In the genomic region with DNA sequence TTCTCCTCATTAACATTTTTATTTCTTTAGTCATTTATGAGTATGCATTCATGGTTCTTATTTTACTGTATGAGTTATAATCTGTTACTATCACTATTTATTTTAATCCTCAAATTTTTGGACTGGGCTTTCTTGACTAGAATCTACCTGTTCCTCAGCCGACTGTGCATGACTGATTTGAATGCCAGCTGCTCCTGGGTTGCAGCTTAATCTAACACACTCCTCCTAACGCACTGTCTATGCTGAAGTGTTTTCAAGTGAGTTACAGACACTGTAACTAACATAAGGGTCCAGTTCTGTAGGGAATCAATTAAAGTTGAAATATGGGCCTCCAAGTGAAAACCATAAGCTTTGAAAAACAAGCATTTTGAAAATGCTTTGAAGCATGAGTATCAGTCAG, we compare ENCODE assay signal across 22 cellular contexts.
"Had no signal": no experiment of that assay in that cellular context is flagged by ENCODE, and none has a peak within 500 bp of the region (broad histone marks: within the 10 kb centered on the region; RNA-seq: fewer than 3 reads in every experiment).

No MANE protein-coding gene starts in this region.

- H3K4me3 ChIP-seq: hepatocyte, lung, spleen, tibial artery, upper lobe of left lung, uterus had no signal

- H3K9me3 ChIP-seq: spleen, tibial artery, upper lobe of left lung, uterus had no signal

- DNase-seq: effector CD4-positive, alpha-beta T cell; endodermal cell; erythroblast; foreskin melanocyte; head of caudate nucleus; kidney; left cardiac atrium; left ventricle myocardium superior; mesenchymal stem cell; midbrain; naive B cell; spleen; stimulated activated CD4-positive, alpha-beta T cell treated with anti-CD3 and anti-CD28 coated beads, Interleukin-15, amount 100 ng/mL, for 24 hours; stimulated activated CD4-positive, alpha-beta T cell treated with anti-CD3 and anti-CD28 coated beads, Interleukin-1b, Interleukin-23, amount 100 ng/mL, for 48 hours; stimulated activated CD4-positive, alpha-beta T cell treated with anti-CD3 and anti-CD28 coated beads, Interleukin-4, amount 100 ng/mL, for 24 hours; tibial artery; upper lobe of left lung; uterus had no signal

- H3K4me1 ChIP-seq: spleen, tibial artery, upper lobe of left lung, uterus had no signal

- H3K36me3 ChIP-seq: spleen, tibial artery, upper lobe of left lung, uterus had no signal

- ATAC-seq: left cardiac atrium; left ventricle myocardium superior; sciatic nerve; stimulated activated memory B cell treated with anti-CD40 and anti-IgM and Interleukin-4, amounts not matched to agents 10 μg/mL and 1 μg/mL and 100 μg/mL, for 72 hours had no signal
